Comparison of ENCODE assay signal across 32 cellular contexts in genomic region chr2:17951563-17951962, GRCh38.
"Had no signal": no experiment of that assay in that cellular context is flagged by ENCODE, and none has a peak within 500 bp of the region (broad histone marks: within the 10 kb centered on the region; RNA-seq: fewer than 3 reads in every experiment).

No MANE protein-coding gene starts in this region.

- H3K36me3 ChIP-seq: adrenal gland, brain microvascular endothelial cell, breast epithelium had no signal

- H3K4me1 ChIP-seq: adrenal gland, body of pancreas, breast epithelium had no signal

- ATAC-seq: activated CD8-positive, alpha-beta T cell treated with anti-CD3 and anti-CD28 coated beads for 36 hours; activated naive CD4-positive, alpha-beta T cell treated with anti-CD3 and anti-CD28 coated beads, Interleukin-2, amount 50 U/mL, for 72 hours; activated T-cell treated with anti-CD3 and anti-CD28 coated beads, Interleukin-2, amount 50 U/mL, for 4 hours; activated T-cell treated with anti-CD3 and anti-CD28 coated beads, Interleukin-2, amount 50 U/mL, for 72 hours; activated T-helper 17 cell treated with anti-CD3 and anti-CD28 coated beads, Interleukin-2, amount 50 U/mL, for 72 hours; body of pancreas had no signal

- H3K27me3 ChIP-seq: adrenal gland, body of pancreas, brain microvascular endothelial cell, breast epithelium had no signal

- H3K4me3 ChIP-seq: adrenal gland, body of pancreas, breast epithelium had no signal

- H3K9me3 ChIP-seq: adrenal gland, body of pancreas, breast epithelium had no signal

- H3K27ac ChIP-seq: adrenal gland, body of pancreas, brain microvascular endothelial cell, breast epithelium, VCaP had no signal

- DNase-seq: activated B cell treated with CpG ODN at 0.5 μM for 24 hours; activated CD4-positive, alpha-beta memory T cell treated with anti-CD3 and anti-CD28 coated beads for 36 hours; activated CD4-positive, alpha-beta T cell treated with anti-CD3 and anti-CD28 coated beads for 4 hours; activated CD4-positive, alpha-beta T cell treated with anti-CD3 and anti-CD28 coated beads, Interleukin-2, amount 10 ng/mL, durations not matched to agents 24 days and 14 days; activated CD4-positive, alpha-beta T cell treated with anti-CD3 and anti-CD28 coated beads, Interleukin-2, amount 50 U/mL, for 1 hour; activated CD4-positive, alpha-beta T cell treated with anti-CD3 and anti-CD28 coated beads, Interleukin-2, amount 50 U/mL, for 4 hours; activated CD4-positive, CD25-positive, alpha-beta regulatory T cell treated with anti-CD3 and anti-CD28 coated beads, Interleukin-2, amount 50 U/mL, for 72 hours; activated CD8-positive, alpha-beta memory T cell treated with anti-CD3 and anti-CD28 coated beads, Interleukin-2, amount 50 U/mL, for 4 hours; activated CD8-positive, alpha-beta T cell treated with anti-CD3 and anti-CD28 coated beads for 36 hours; activated effector memory CD4-positive, alpha-beta T cell treated with anti-CD3 and anti-CD28 coated beads, Interleukin-2, amount 50 U/mL, for 16 hours; activated gamma-delta T cell treated with Interleukin-2 at 50 U/mL for 16 hours; activated naive CD4-positive, alpha-beta T cell; activated naive CD4-positive, alpha-beta T cell treated with anti-CD3 and anti-CD28 coated beads for 36 hours; activated naive CD4-positive, alpha-beta T cell treated with anti-CD3 and anti-CD28 coated beads, Interleukin-2, amount 50 U/mL, for 16 hours; activated naive CD8-positive, alpha-beta T cell treated with anti-CD3 and anti-CD28 coated beads for 36 hours; activated T-cell treated with anti-CD3 and anti-CD28 coated beads for 4 hours; activated T-cell treated with anti-CD3 and anti-CD28 coated beads, Interleukin-2, amount 50 U/mL, for 1 hour; activated T-cell treated with anti-CD3 and anti-CD28 coated beads, Interleukin-2, amount 50 U/mL, for 4 hours; activated T-cell treated with anti-CD3 and anti-CD28 coated beads, Interleukin-2, amount 50 U/mL, for 72 hours; adrenal gland; amniotic stem cell; aorta; body of pancreas; brain microvascular endothelial cell; central memory CD4-positive, alpha-beta T cell; T-helper 1 cell; T-helper 2 cell; T-helper 9 cell had no signal
